In the genomic region with DNA sequence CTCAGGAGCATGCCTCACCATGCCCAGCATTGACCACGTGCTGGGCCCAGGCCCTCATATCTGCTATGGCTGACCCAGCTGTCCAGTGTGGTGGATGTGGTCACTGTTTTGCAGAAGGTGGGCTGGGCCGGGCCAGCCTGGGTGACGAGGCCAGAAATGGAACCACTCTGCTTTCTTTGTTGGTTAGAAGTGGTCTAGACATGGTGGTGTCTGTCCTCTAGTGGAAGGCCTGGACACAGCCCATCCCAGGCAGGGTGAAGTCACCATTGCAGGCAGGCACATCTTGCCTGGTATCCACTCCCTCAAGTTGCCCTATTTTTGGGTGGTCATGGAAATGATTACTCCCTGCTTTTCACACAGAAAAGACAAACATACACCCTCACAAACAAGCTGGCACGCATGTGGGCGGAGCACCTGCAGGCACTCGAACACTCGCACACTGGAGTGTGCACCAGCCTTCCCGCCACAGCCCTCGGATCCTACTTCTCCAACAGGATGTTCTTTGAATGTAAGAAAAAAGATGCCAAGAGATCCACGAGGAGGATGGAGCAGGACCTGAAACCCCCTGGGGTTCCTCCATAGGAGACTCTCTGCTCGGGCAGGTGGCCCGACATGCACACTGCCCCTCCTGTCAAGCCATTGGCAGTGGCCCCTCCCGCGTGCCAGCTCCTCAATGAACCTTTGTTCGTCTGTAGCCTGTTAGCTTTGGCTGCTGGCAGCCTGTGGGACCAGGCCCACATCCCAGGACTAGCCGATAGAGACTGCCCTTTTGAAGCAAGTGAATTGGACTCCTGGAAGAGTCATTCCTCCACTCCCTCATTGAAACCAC, we compare ENCODE assay signal across 11 cellular contexts. TPM values are rescaled to one million over a fixed set of nuclear protein-coding genes. Genes with fewer than 3 reads are reported as not detected.
DNase-seq lines count a peak whose midpoint lies in the region; FAIRE-seq and TF ChIP-seq lines count a peak whose summit lies in the region.
"Had no signal": no experiment of that assay in that cellular context is flagged by ENCODE, and none has a peak within 500 bp of the region (broad histone marks: within the 10 kb centered on the region; RNA-seq: fewer than 3 reads in every experiment).

No MANE protein-coding gene starts in this region.

- peaks cover 5% of the 10 kb centered on the region for H3K4me1 ChIP-seq in osteoblast (ENCODE audit: insufficient read depth, low read length)

- H2AFZ ChIP-seq in osteoblast (ENCODE audit: low read length), result no peak overlapping the region

- no peaks in the 10 kb centered on the region for H3K36me3 ChIP-seq in osteoblast (ENCODE audit: insufficient read depth, low read length)
- H3K36me3 ChIP-seq: vagina had no signal

- no peaks in the 10 kb centered on the region for H3K27me3 ChIP-seq in osteoblast (ENCODE audit: insufficient read depth, low read length)
- H3K27me3 ChIP-seq: vagina had no signal

- no peaks in the 10 kb centered on the region for H3K9me3 ChIP-seq in osteoblast (ENCODE audit: low read depth, low read length)
- H3K9me3 ChIP-seq: vagina had no signal

- peak; percentile 50 for TF ChIP-seq CTCF in osteoblast (IDR thresholded peaks at IDR 0.05; ENCODE audit: extremely low read depth, low read depth, low read length)

- peaks cover 5% of the 10 kb centered on the region for H4K20me1 ChIP-seq in osteoblast (ENCODE audit: insufficient read depth, low read length)

- no peak for FAIRE-seq in frontal cortex (lab: Jason Lieb, UNC)

- no peak overlapping the region for H3K27ac ChIP-seq in osteoblast (ENCODE audit: low read depth, low read length)
- H3K27ac ChIP-seq: vagina had no signal

- H3K4me3 ChIP-seq in osteoblast (ENCODE audit: insufficient read depth, low read length), result no peak overlapping the region
- H3K4me3 ChIP-seq: vagina had no signal

- H3K4me2 ChIP-seq in osteoblast (ENCODE audit: insufficient read depth, low read length), result no peak overlapping the region

- peaks cover 53% of the 10 kb centered on the region for H3K79me2 ChIP-seq in osteoblast (ENCODE audit: insufficient read depth, low read length)

- DNase-seq in DMS153 (lab: John Stamatoyannopoulos, UW), result peak; percentile 71
- peak; percentile 29 for DNase-seq in OCI-M1 (lab: John Stamatoyannopoulos, UW)
- peak; percentile 67 to 72 for DNase-seq in frontal cortex (ENCODE audit: low spot score in 2 of 2)
- peak; percentile 69 for DNase-seq in osteoblast (ENCODE audit: insufficient read length, low spot score, missing footprints)
- DNase-seq in AG08395 (ENCODE audit: low spot score), result no peak
- no peak for DNase-seq in SHP77 (lab: John Stamatoyannopoulos, UW)
- no peak for DNase-seq in SIG-M5 (lab: John Stamatoyannopoulos, UW)
- no peak for DNase-seq in NCI-H524 (lab: John Stamatoyannopoulos, UW)
- DNase-seq: DMS 273 treated with DMSO at 0.1 percent for 48 hours, NCI-H2081 treated with DMSO at 0.1 percent for 48 hours had no signal

RNA-seq across cellular contexts. Expression of gene MLXIP, which starts 38.4 kb away (rescaled TPM):
- total RNA-seq in frontal cortex, result 6.9 TPM
- 12.7 and 14.1 TPM in 2 replicates for total RNA-seq in osteoblast

RNA-seq across cellular contexts. Expression of gene IL31, which starts 57.1 kb away (rescaled TPM):
- total RNA-seq in frontal cortex, result not detected
- total RNA-seq in osteoblast, result not detected in 2 replicates
- total RNA-seq: vagina had no signal

Comparison
In these comparisons a context has a peak if more than half of its experiments do, and no peak if none do; other contexts are left out.
1. DNase-seq: peak in DMS153 (single experiment), OCI-M1 (single experiment), frontal cortex (2 of 2) and osteoblast (single experiment); none in AG08395 (single experiment), SHP77 (0 of 2), SIG-M5 (single experiment) and NCI-H524 (0 of 2).